ENCODE assay signal across 16 cellular contexts in genomic region chr14:52845079-52845478, GRCh38. TPM values are rescaled to one million over a fixed set of nuclear protein-coding genes. Genes with fewer than 3 reads are reported as not detected.
A peak's percentile ranks its signal among the peaks of the same experiment; 100 is the strongest.
DNase-seq lines count a peak whose midpoint lies in the region; ATAC-seq, FAIRE-seq and TF ChIP-seq lines count a peak whose summit lies in the region.
"Had no signal": no experiment of that assay in that cellular context is flagged by ENCODE, and none has a peak within 500 bp of the region (broad histone marks: within the 10 kb centered on the region; RNA-seq: fewer than 3 reads in every experiment).

No MANE protein-coding gene starts in this region.

- no peak for TF ChIP-seq POLR2A in ovary (IDR thresholded peaks at IDR 0.05)
- TF ChIP-seq POLR2A in vagina (IDR thresholded peaks at IDR 0.05), result no peak

- no peaks in the 10 kb centered on the region for H3K79me2 ChIP-seq in astrocyte (ENCODE audit: insufficient read depth, low read length)

- no peaks in the 10 kb centered on the region for H3K27me3 ChIP-seq in astrocyte (ENCODE audit: insufficient read depth, low read length)
- H3K27me3 ChIP-seq in left ventricle myocardium inferior (ENCODE audit: low read depth), result no peaks in the 10 kb centered on the region
- no peaks in the 10 kb centered on the region for H3K27me3 ChIP-seq in ovary
- H3K27me3 ChIP-seq in vagina, result no peaks in the 10 kb centered on the region

- H2AFZ ChIP-seq in astrocyte (ENCODE audit: low read depth, low read length), result peak overlapping the region; percentile 62

- no peak for ATAC-seq in GM18861 (IDR thresholded peaks at IDR 0.05; ENCODE audit: unreplicated experiment)
- ATAC-seq: left colon, Panc1 had no signal

- no peak for TF ChIP-seq EP300 in ovary (IDR thresholded peaks at IDR 0.05)

- H3K4me1 Mint-ChIP-seq in astrocyte (ENCODE audit: low read depth, unreplicated experiment), result peaks cover 9% of the 10 kb centered on the region

- H3K36me3 Mint-ChIP-seq in astrocyte (ENCODE audit: low read depth, unreplicated experiment), result no peaks in the 10 kb centered on the region

- H4K20me1 ChIP-seq in astrocyte (ENCODE audit: insufficient read depth, low read length), result no peaks in the 10 kb centered on the region

- peak overlapping the region; percentile 24 for H3K27ac ChIP-seq in astrocyte (ENCODE audit: low read depth, low read length)
- peak overlapping the region; percentile 79 for H3K27ac ChIP-seq in left ventricle myocardium inferior (replicated peaks)
- H3K27ac ChIP-seq in ovary, result peak overlapping the region; percentile 29 to 52
- peak overlapping the region; percentile 60 for H3K27ac ChIP-seq in vagina

- no peaks in the 10 kb centered on the region for H3K27me3 Mint-ChIP-seq in astrocyte (ENCODE audit: low read depth, unreplicated experiment)
- H3K27me3 Mint-ChIP-seq: stimulated activated naive CD8-positive, alpha-beta T cell treated with anti-CD3 and anti-CD28 coated beads, Interleukin-15, Interleukin-2, amounts not matched to agents 100 ng/mL and 50 ng/mL, for 24 hours had no signal

- DNase-seq in astrocyte (ENCODE audit: low read depth), result no peak
- DNase-seq in left ventricle myocardium inferior, result no peak
- no peak for DNase-seq in ovary
- no peak for DNase-seq in vagina (ENCODE audit: extremely low spot score in 2 of 2)
- DNase-seq in activated T-cell treated with anti-CD3 and anti-CD28 coated beads, Interleukin-2, amount 50 U/mL, for 1 hour, result no peak
- no peak for DNase-seq in NCI-H526 treated with DMSO at 0.1 percent for 48 hours (lab: John Stamatoyannopoulos, UW)
- DNase-seq: activated CD4-positive, alpha-beta T cell treated with anti-CD3 and anti-CD28 coated beads, Interleukin-2, amount 50 U/mL, for 1 hour; amniotic stem cell; Caco-2; left colon; NCI-H446; posterior cingulate gyrus had no signal

- no peaks in the 10 kb centered on the region for H3K9me3 Mint-ChIP-seq in astrocyte (ENCODE audit: unreplicated experiment)
- H3K9me3 Mint-ChIP-seq: stimulated activated naive CD8-positive, alpha-beta T cell treated with anti-CD3 and anti-CD28 coated beads, Interleukin-15, Interleukin-2, amounts not matched to agents 100 ng/mL and 50 ng/mL, for 24 hours; T-helper 1 cell treated with Interleukin-12 subunit alpha and Interleukin-12 subunit beta and Interleukin-4 antibody, amounts not matched to agents 30 μg/mL and 1 μg/mL, for 36 hours had no signal

- peaks cover 14% of the 10 kb centered on the region for H3K4me1 ChIP-seq in astrocyte (ENCODE audit: insufficient read depth, low read length)
- peaks cover 26% of the 10 kb centered on the region for H3K4me1 ChIP-seq in left ventricle myocardium inferior
- peaks cover 4% of the 10 kb centered on the region for H3K4me1 ChIP-seq in ovary (ENCODE audit: insufficient read depth)
- peaks cover 14% of the 10 kb centered on the region for H3K4me1 ChIP-seq in vagina
- H3K4me1 ChIP-seq: Caco-2 had no signal

- no peak for TF ChIP-seq CTCF in astrocyte (IDR thresholded peaks at IDR 0.05; ENCODE audit: insufficient read depth, low read depth, low read length)
- no peak for TF ChIP-seq CTCF in left ventricle myocardium inferior (IDR thresholded peaks at IDR 0.05; ENCODE audit: borderline replicate concordance)
- no peak for TF ChIP-seq CTCF in ovary (IDR thresholded peaks at IDR 0.05)
- no peak for TF ChIP-seq CTCF in vagina (IDR thresholded peaks at IDR 0.05)

- intact Hi-C loops in left ventricle myocardium inferior (cut with micrococcal nuclease) (no loop called here), ovary (cut with DNase I) (no loop called here), vagina (cut with DNase I) (no loop called here)

- H3K9me3 ChIP-seq in astrocyte (ENCODE audit: insufficient read depth, low read depth, low read length) (no peaks in the 10 kb centered on the region), left ventricle myocardium inferior (replicated peaks) (no peaks in the 10 kb centered on the region), ovary (no peaks in the 10 kb centered on the region), vagina (no peaks in the 10 kb centered on the region)
- H3K9me3 ChIP-seq: Caco-2 had no signal

- no peak overlapping the region for H3K4me3 Mint-ChIP-seq in astrocyte (ENCODE audit: unreplicated experiment)
- H3K4me3 Mint-ChIP-seq: stimulated activated naive CD8-positive, alpha-beta T cell treated with anti-CD3 and anti-CD28 coated beads, Interleukin-15, Interleukin-2, amounts not matched to agents 100 ng/mL and 50 ng/mL, for 24 hours; T-helper 1 cell treated with Interleukin-12 subunit alpha and Interleukin-12 subunit beta and Interleukin-4 antibody, amounts not matched to agents 30 μg/mL and 1 μg/mL, for 36 hours had no signal

- H3K36me3 ChIP-seq in astrocyte (ENCODE audit: insufficient read depth, low read length) (no peaks in the 10 kb centered on the region), left ventricle myocardium inferior (no peaks in the 10 kb centered on the region), ovary (no peaks in the 10 kb centered on the region), vagina (no peaks in the 10 kb centered on the region)

- H3K4me3 ChIP-seq in astrocyte (ENCODE audit: insufficient read depth, low read depth, low read length) (no peak overlapping the region), left ventricle myocardium inferior (peak overlapping the region; percentile 20), ovary (no peak overlapping the region), vagina (no peak overlapping the region)

- FAIRE-seq in astrocyte (lab: Jason Lieb, UNC), result no peak

- WGBS in ovary, 3 donors, result 18 to 37% (median 19%) methylated on average over 5 of the region's 5 CpGs

- no peak overlapping the region for H3K9ac ChIP-seq in astrocyte (ENCODE audit: low read length)

- peak overlapping the region; percentile 42 for H3K4me2 ChIP-seq in astrocyte (ENCODE audit: low read length)

- no peak overlapping the region for H3K27ac Mint-ChIP-seq in astrocyte (ENCODE audit: unreplicated experiment)
- H3K27ac Mint-ChIP-seq: stimulated activated naive CD8-positive, alpha-beta T cell treated with anti-CD3 and anti-CD28 coated beads, Interleukin-15, Interleukin-2, amounts not matched to agents 100 ng/mL and 50 ng/mL, for 24 hours; T-helper 1 cell treated with Interleukin-12 subunit alpha and Interleukin-12 subunit beta and Interleukin-4 antibody, amounts not matched to agents 30 μg/mL and 1 μg/mL, for 36 hours had no signal

RNA-seq across cellular contexts. Expression of gene GNPNAT1, which starts 53.7 kb away (rescaled TPM):
- total RNA-seq in astrocyte, result 32.4 and 37.7 TPM in 2 replicates
- total RNA-seq in left ventricle myocardium inferior, result 5.7 TPM
- total RNA-seq in ovary, result 10 to 100 TPM in 6 of 7 donors, 1 to 10 TPM in 1; 9.9 to 24.8 (median 16.5) TPM
- polyA plus RNA-seq in ovary, result 10 to 100 TPM; 11.0 to 29.8 TPM
- total RNA-seq in vagina, result 11.5 TPM

Comparison
In these comparisons a context has a peak if more than half of its experiments do, and no peak if none do; other contexts are left out.
1. H3K27ac ChIP-seq: peak in every context shown above with its lines; median percentile 79 in left ventricle myocardium inferior; 60 in vagina; 40 in ovary; 24 in astrocyte.